Comparison of ENCODE assay signal across 8 cellular contexts in the genomic region with DNA sequence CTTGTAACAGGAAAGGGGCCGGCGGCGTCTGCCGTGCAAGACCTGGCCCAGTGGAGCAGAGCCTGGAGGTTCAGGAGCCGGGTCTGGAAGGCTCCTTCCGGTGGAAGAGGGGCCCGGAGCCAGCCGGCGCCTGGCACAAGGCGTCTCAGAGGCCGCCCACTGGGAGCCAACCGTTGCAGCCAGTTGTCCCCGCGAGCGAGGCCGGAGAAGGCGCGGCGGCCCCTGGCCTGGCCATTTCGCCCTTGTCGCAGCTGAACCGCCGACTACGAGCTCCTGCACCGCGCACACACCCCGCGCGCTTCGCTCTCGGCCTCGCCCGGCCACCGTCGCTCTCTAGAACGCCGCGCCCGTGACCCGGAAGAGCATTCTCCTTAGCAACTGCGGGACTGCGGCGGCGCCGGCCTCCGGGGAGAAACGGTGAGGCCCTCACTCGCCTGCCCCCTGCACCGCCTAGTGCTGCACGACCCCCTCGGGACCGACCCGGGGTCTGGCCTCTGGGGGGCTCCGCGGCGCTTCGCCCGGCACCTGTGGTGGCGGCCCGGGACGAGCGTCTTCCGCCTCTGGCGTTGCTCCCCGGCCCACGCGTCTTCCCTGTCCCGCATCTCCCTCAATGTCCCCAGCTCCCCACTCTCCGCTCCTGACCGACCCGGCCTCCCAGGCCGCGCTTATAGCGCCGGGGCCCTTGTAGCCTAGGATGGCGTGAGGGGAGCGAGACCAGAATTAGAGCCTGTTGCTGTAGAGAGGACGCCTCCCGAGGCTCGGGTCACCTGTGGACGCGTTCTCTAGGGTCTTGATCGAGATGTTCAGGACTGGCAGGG. TPM values are rescaled to one million over a fixed set of nuclear protein-coding genes. Genes with fewer than 3 reads are reported as not detected.
DNase-seq lines count a peak whose midpoint lies in the region; ATAC-seq and TF ChIP-seq lines count a peak whose summit lies in the region.

A gene with protein sequence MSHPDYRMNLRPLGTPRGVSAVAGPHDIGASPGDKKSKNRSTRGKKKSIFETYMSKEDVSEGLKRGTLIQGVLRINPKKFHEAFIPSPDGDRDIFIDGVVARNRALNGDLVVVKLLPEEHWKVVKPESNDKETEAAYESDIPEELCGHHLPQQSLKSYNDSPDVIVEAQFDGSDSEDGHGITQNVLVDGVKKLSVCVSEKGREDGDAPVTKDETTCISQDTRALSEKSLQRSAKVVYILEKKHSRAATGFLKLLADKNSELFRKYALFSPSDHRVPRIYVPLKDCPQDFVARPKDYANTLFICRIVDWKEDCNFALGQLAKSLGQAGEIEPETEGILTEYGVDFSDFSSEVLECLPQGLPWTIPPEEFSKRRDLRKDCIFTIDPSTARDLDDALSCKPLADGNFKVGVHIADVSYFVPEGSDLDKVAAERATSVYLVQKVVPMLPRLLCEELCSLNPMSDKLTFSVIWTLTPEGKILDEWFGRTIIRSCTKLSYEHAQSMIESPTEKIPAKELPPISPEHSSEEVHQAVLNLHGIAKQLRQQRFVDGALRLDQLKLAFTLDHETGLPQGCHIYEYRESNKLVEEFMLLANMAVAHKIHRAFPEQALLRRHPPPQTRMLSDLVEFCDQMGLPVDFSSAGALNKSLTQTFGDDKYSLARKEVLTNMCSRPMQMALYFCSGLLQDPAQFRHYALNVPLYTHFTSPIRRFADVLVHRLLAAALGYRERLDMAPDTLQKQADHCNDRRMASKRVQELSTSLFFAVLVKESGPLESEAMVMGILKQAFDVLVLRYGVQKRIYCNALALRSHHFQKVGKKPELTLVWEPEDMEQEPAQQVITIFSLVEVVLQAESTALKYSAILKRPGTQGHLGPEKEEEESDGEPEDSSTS (plus strand): TSS at position 365 of the 818 bp plus-strand sequence. CDS start 53,215 bp downstream, outside the sequence.

- peaks cover 1% of the 10 kb centered on the region for H3K36me3 Mint-ChIP-seq in activated CD8-positive, alpha-beta memory T cell treated with anti-CD3 and anti-CD28 coated beads, Interleukin-2, amount 10 ng/mL, durations not matched to agents 7 days and 5 days
- no peaks in the 10 kb centered on the region for H3K36me3 Mint-ChIP-seq in endodermal cell (ENCODE audit: low read depth)

- 0 to 2% methylated on average over 24 to 83 of the region's 83 CpGs for WGBS in endodermal cell (ENCODE audit: insufficient coverage in 1 of 2, insufficient read length in 1 of 2), 2 experiments

- no peaks in the 10 kb centered on the region for H3K4me1 ChIP-seq in endodermal cell (ENCODE audit: control insufficient read depth, insufficient read depth, low read length)

- peak within 1 kb of the TSS; percentile 86 for H3K27ac Mint-ChIP-seq in activated CD8-positive, alpha-beta memory T cell treated with anti-CD3 and anti-CD28 coated beads, Interleukin-2, amount 10 ng/mL, durations not matched to agents 7 days and 5 days
- peak within 1 kb of the TSS; percentile 92 for H3K27ac Mint-ChIP-seq in endodermal cell

- peak within 1 kb of the TSS; percentile 82 for H3K4me3 Mint-ChIP-seq in activated CD8-positive, alpha-beta memory T cell treated with anti-CD3 and anti-CD28 coated beads, Interleukin-2, amount 10 ng/mL, durations not matched to agents 7 days and 5 days
- peak within 1 kb of the TSS; percentile 86 for H3K4me3 Mint-ChIP-seq in endodermal cell

- peak within 1 kb of the TSS; percentile 93 for H3K4me3 ChIP-seq in endodermal cell (ENCODE audit: low read length)

- peak; percentile 96 for ATAC-seq in activated CD8-positive, alpha-beta memory T cell treated with anti-CD3 and anti-CD28 coated beads, Interleukin-2, amount 10 ng/mL, durations not matched to agents 7 days and 5 days

- H3K27me3 Mint-ChIP-seq in activated CD8-positive, alpha-beta memory T cell treated with anti-CD3 and anti-CD28 coated beads, Interleukin-2, amount 10 ng/mL, durations not matched to agents 7 days and 5 days, result peaks cover under 1% of the 10 kb centered on the region
- peaks cover 7% of the 10 kb centered on the region for H3K27me3 Mint-ChIP-seq in endodermal cell (ENCODE audit: insufficient read depth)

- H3K4me1 Mint-ChIP-seq in activated CD8-positive, alpha-beta memory T cell treated with anti-CD3 and anti-CD28 coated beads, Interleukin-2, amount 10 ng/mL, durations not matched to agents 7 days and 5 days, result peaks cover 33% of the 10 kb centered on the region
- H3K4me1 Mint-ChIP-seq in endodermal cell, result peaks cover 4% of the 10 kb centered on the region

- CTCF ChIA-PET in activated CD8-positive, alpha-beta memory T cell treated with anti-CD3 and anti-CD28 coated beads, Interleukin-2, amount 10 ng/mL, durations not matched to agents 7 days and 5 days (lab: Charles Lee), result interaction anchor here (0.8 to 1.0 kb wide), 2 partner anchors 61 to 354 kb away, joined by 3 read pairs; no protein-coding TSS in a partner anchor

- peak; percentile 91 for DNase-seq in COLO668 (lab: John Stamatoyannopoulos, UW; ENCODE audit: unreplicated experiment)
- DNase-seq in GM20000 (ENCODE audit: low spot score), result peak; percentile 94
- DNase-seq in HT-29 (ENCODE audit: low spot score), result peak; percentile 84
- DNase-seq in NOMO-1 treated with DMSO at 0.1 percent for 48 hours (lab: John Stamatoyannopoulos, UW; ENCODE audit: unreplicated experiment), result peak; percentile 82
- peak; percentile 86 for DNase-seq in activated CD8-positive, alpha-beta memory T cell treated with anti-CD3 and anti-CD28 coated beads, Interleukin-2, amount 10 ng/mL, durations not matched to agents 7 days and 5 days
- peak; percentile 92 for DNase-seq in endodermal cell
- DNase-seq in mesenteric fat pad (ENCODE audit: low spot score), result peak; percentile 94
- DNase-seq in stimulated activated CD8-positive, alpha-beta memory T cell treated with anti-CD3 and anti-CD28 coated beads, Interleukin-15, amount 100 ng/mL, for 24 hours (ENCODE audit: low read depth), result peak; percentile 52

- no peaks in the 10 kb centered on the region for H3K36me3 ChIP-seq in endodermal cell (ENCODE audit: control insufficient read depth, insufficient read depth, low read length)

- TF ChIP-seq CTCF in GM20000 (IDR thresholded peaks at IDR 0.05; ENCODE audit: extremely low read depth, missing control alignments) (no peak), endodermal cell (conservative IDR thresholded peaks at IDR 0.05) (peak; percentile 12)

- no peaks in the 10 kb centered on the region for H3K9me3 Mint-ChIP-seq in activated CD8-positive, alpha-beta memory T cell treated with anti-CD3 and anti-CD28 coated beads, Interleukin-2, amount 10 ng/mL, durations not matched to agents 7 days and 5 days (ENCODE audit: low read depth)
- H3K9me3 Mint-ChIP-seq in endodermal cell, result no peaks in the 10 kb centered on the region

- H3K27me3 ChIP-seq in endodermal cell (ENCODE audit: control insufficient read depth, insufficient read depth, low read length, poor library complexity, severe bottlenecking), result peaks cover 3% of the 10 kb centered on the region

- peak within 1 kb of the TSS; percentile 61 for H3K9ac ChIP-seq in endodermal cell (ENCODE audit: extremely low read depth, low read length, poor library complexity, severe bottlenecking)

- no peaks in the 10 kb centered on the region for H3K9me3 ChIP-seq in endodermal cell (ENCODE audit: control insufficient read depth, low read length)

- H3K27ac ChIP-seq in endodermal cell (ENCODE audit: low read depth, low read length), result peak within 1 kb of the TSS; percentile 66

RNA-seq across cellular contexts. Expression of the gene that starts here (rescaled TPM):
- total RNA-seq in HT-29 (2014; rRNA removed; shearing (Covaris generic)), result 24.3 and 29.4 TPM in 2 replicates
- total RNA-seq in activated CD8-positive, alpha-beta memory T cell treated with anti-CD3 and anti-CD28 coated beads, Interleukin-2, amount 10 ng/mL, durations not matched to agents 7 days and 5 days, result 10 to 100 TPM; 25.4 to 39.4 TPM
- total RNA-seq in endodermal cell (10 to 100 TPM; 39.5 to 42.4 TPM), mesenteric fat pad (33.5 TPM)
- polyA plus RNA-seq in endodermal cell (2013, experiment 1 of 2), result 28.4 TPM
- polyA plus RNA-seq in endodermal cell (2013, experiment 2 of 2), result 24.8 TPM

Comparison
In these comparisons a context has a peak if more than half of its experiments do, and no peak if none do; other contexts are left out.
1. Peak in every context shown above with its lines: DNase-seq, ATAC-seq, H3K4me3 ChIP-seq and H3K27ac ChIP-seq.